Comparison of ENCODE assay signal across 8 cellular contexts in the genomic region with DNA sequence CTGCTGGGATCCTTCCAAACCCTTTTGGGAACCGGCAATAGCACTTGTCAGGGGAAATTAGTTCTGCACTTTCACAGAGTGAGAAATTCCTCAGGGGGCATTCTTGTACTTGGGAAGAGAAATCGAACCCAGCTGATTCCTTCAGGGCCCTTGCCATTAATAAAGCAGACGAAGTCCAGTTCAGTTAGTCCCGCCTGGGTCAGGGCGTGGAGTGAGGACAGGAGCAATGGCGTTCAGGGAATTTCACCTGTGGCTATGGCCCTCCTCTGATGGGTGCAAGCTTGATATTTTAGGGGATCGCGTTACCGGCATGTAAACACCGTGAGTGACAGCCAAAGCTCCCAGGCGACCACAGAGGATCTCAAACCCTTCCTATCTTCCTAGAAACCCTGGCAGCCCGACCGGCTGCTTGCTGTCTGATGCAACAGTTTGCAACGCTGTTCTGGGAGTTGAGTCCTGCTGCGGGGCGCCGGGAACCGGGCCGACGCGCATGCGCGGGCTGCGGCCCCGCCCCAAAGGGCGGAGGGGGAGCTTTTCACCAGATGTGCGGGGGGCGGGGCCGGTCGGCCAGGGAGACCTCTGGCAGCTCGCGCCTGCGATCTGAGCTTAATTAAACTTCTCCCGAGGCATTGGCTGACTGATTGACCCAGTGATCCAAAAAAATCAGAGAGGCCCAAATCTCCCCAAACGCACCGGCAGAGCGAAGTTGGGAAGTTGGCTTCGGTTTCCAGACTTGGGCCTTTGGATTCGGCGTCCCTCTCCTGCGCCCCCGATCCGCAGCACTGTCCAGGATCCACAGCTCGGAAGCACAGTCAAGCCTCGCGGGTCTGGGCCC. TPM values are rescaled to one million over a fixed set of nuclear protein-coding genes. Genes with fewer than 3 reads are reported as not detected.
DNase-seq lines count a peak whose midpoint lies in the region; ATAC-seq and TF ChIP-seq lines count a peak whose summit lies in the region.

No MANE protein-coding gene starts in this region.

- no peaks in the 10 kb centered on the region for H3K36me3 Mint-ChIP-seq in activated T-helper 17 cell treated with anti-CD3 and anti-CD28 coated beads, Interleukin-2, amount 50 U/mL, for 72 hours (ENCODE audit: low read depth)
- no peaks in the 10 kb centered on the region for H3K36me3 Mint-ChIP-seq in naive thymus-derived CD8-positive, alpha-beta T cell
- H3K36me3 Mint-ChIP-seq in stimulated activated effector memory CD8-positive, alpha-beta T cell treated with anti-CD3 and anti-CD28 coated beads, Interleukin-12 subunit alpha, Interleukin-12 subunit beta, amount 100 ng/mL, for 72 hours: peaks cover 6% of the 10 kb centered on the region

- H3F3A ChIP-seq in GM23248 (ENCODE audit: insufficient read depth): peaks cover 45% of the 10 kb centered on the region

- H3K79me2 ChIP-seq in GM23248 (ENCODE audit: insufficient read depth): no peaks in the 10 kb centered on the region

- H3K36me3 ChIP-seq in GM23248 (ENCODE audit: low read depth): no peaks in the 10 kb centered on the region

- H3K4me3 ChIP-seq in GM23248 (peak overlapping the region; percentile 69), fibroblast of mammary gland (ENCODE audit: control insufficient read depth, low read depth, low read length) (peak overlapping the region; percentile 51)

- peaks cover 54% of the 10 kb centered on the region for H3K4me1 ChIP-seq in GM23248 (ENCODE audit: insufficient read depth)

- H3K9me3 Mint-ChIP-seq in activated T-helper 17 cell treated with anti-CD3 and anti-CD28 coated beads, Interleukin-2, amount 50 U/mL, for 72 hours: no peaks in the 10 kb centered on the region
- H3K9me3 Mint-ChIP-seq in naive thymus-derived CD8-positive, alpha-beta T cell: no peaks in the 10 kb centered on the region
- H3K9me3 Mint-ChIP-seq in stimulated activated effector memory CD8-positive, alpha-beta T cell treated with anti-CD3 and anti-CD28 coated beads, Interleukin-12 subunit alpha, Interleukin-12 subunit beta, amount 100 ng/mL, for 72 hours: no peaks in the 10 kb centered on the region

- peak overlapping the region; percentile 72 for H3K4me2 ChIP-seq in GM23248 (ENCODE audit: unreplicated experiment)

- peak overlapping the region; percentile 92 for H3K9ac ChIP-seq in GM23248

- WGBS in GM23248 (ENCODE audit: low coverage in 1 of 2, low lambda C conversion rate in 2 of 2, missing lambda C conversion rate in 2 of 2), 2 experiments: 0 to 1% methylated on average over 35 to 46 of the region's 46 CpGs

- H4K20me1 ChIP-seq in GM23248 (ENCODE audit: insufficient read depth): no peaks in the 10 kb centered on the region

- peak overlapping the region; percentile 98 for H3K27ac ChIP-seq in GM23248

- no peaks in the 10 kb centered on the region for H3K9me2 ChIP-seq in GM23248 (ENCODE audit: insufficient read depth)

- peak overlapping the region; percentile 81 for H3K27ac Mint-ChIP-seq in activated T-helper 17 cell treated with anti-CD3 and anti-CD28 coated beads, Interleukin-2, amount 50 U/mL, for 72 hours
- peak overlapping the region in 7 of 10 donors; percentile 18 to 89 (median 55) for H3K27ac Mint-ChIP-seq in naive thymus-derived CD8-positive, alpha-beta T cell
- peak overlapping the region; percentile 90 for H3K27ac Mint-ChIP-seq in stimulated activated effector memory CD8-positive, alpha-beta T cell treated with anti-CD3 and anti-CD28 coated beads, Interleukin-12 subunit alpha, Interleukin-12 subunit beta, amount 100 ng/mL, for 72 hours

- DNase-seq in DMS79 (lab: John Stamatoyannopoulos, UW): peak; percentile 84
- peak; percentile 96 for DNase-seq in GM23248
- DNase-seq in Kasumi-1 (lab: John Stamatoyannopoulos, UW): peak; percentile 90 to 96
- peak; percentile 89 for DNase-seq in RPMI8226
- DNase-seq in fibroblast of mammary gland (ENCODE audit: low read depth): peak; percentile 93
- DNase-seq in naive thymus-derived CD8-positive, alpha-beta T cell: peak; percentile 70 to 91 (median 82)
- peak; percentile 87 to 95 for DNase-seq in stimulated activated effector memory CD8-positive, alpha-beta T cell treated with anti-CD3 and anti-CD28 coated beads, Interleukin-12 subunit alpha, Interleukin-12 subunit beta, amount 100 ng/mL, for 72 hours (ENCODE audit: low spot score in 2 of 2)

- H3K27me3 Mint-ChIP-seq in activated T-helper 17 cell treated with anti-CD3 and anti-CD28 coated beads, Interleukin-2, amount 50 U/mL, for 72 hours: no peaks in the 10 kb centered on the region
- H3K27me3 Mint-ChIP-seq in naive thymus-derived CD8-positive, alpha-beta T cell: peaks cover 0 to 17% (median 6%) of the 10 kb centered on the region in 5 donors

- POLR2A ChIA-PET in naive thymus-derived CD8-positive, alpha-beta T cell (lab: Charles Lee): interaction anchor here (0.7 to 1.4 kb wide), 6 partner anchors 52 to 282 kb away, joined by 3 to 7 read pairs (median 4); no protein-coding TSS in a partner anchor

- no peaks in the 10 kb centered on the region for H3K9me3 ChIP-seq in GM23248 (ENCODE audit: low read depth)

- in situ Hi-C loops in GM23248 (cut with MboI): loop anchor here (5.0 kb wide), 1 partner anchor 69 kb away; no protein-coding TSS in a partner anchor

- H3K27me3 ChIP-seq in GM23248 (replicated peaks; ENCODE audit: insufficient read depth): no peaks in the 10 kb centered on the region

- H3K4me1 Mint-ChIP-seq in activated T-helper 17 cell treated with anti-CD3 and anti-CD28 coated beads, Interleukin-2, amount 50 U/mL, for 72 hours: no peaks in the 10 kb centered on the region
- peaks cover 2 to 22% (median 12%) of the 10 kb centered on the region in 4 donors for H3K4me1 Mint-ChIP-seq in naive thymus-derived CD8-positive, alpha-beta T cell
- H3K4me1 Mint-ChIP-seq in stimulated activated effector memory CD8-positive, alpha-beta T cell treated with anti-CD3 and anti-CD28 coated beads, Interleukin-12 subunit alpha, Interleukin-12 subunit beta, amount 100 ng/mL, for 72 hours: peaks cover 27% of the 10 kb centered on the region

- peak overlapping the region; percentile 86 for H3K4me3 Mint-ChIP-seq in activated T-helper 17 cell treated with anti-CD3 and anti-CD28 coated beads, Interleukin-2, amount 50 U/mL, for 72 hours
- H3K4me3 Mint-ChIP-seq in naive thymus-derived CD8-positive, alpha-beta T cell: peak overlapping the region; percentile 78 to 90 (median 84)
- peak overlapping the region; percentile 78 for H3K4me3 Mint-ChIP-seq in stimulated activated effector memory CD8-positive, alpha-beta T cell treated with anti-CD3 and anti-CD28 coated beads, Interleukin-12 subunit alpha, Interleukin-12 subunit beta, amount 100 ng/mL, for 72 hours

- no peak for TF ChIP-seq CTCF in fibroblast of mammary gland (conservative IDR thresholded peaks at IDR 0.05; ENCODE audit: control insufficient read depth, insufficient read depth, low read depth, low read length)

- ATAC-seq in activated T-helper 17 cell treated with anti-CD3 and anti-CD28 coated beads, Interleukin-2, amount 50 U/mL, for 72 hours (replicated peaks): peak; percentile 84
- ATAC-seq in naive thymus-derived CD8-positive, alpha-beta T cell: peak; percentile 71 to 78
- peak; percentile 83 for ATAC-seq in stimulated activated effector memory CD8-positive, alpha-beta T cell treated with anti-CD3 and anti-CD28 coated beads, Interleukin-12 subunit alpha, Interleukin-12 subunit beta, amount 100 ng/mL, for 72 hours

- peak overlapping the region; percentile 64 for H2AFZ ChIP-seq in GM23248

RNA-seq across cellular contexts. Expression of a gene that starts 34.3 kb away (rescaled TPM):
- 29.6 and 37.7 TPM in 2 replicates for total RNA-seq in GM23248 (2014; rRNA removed; shearing (Covaris generic))
- 146 and 151 TPM in 2 replicates for polyA plus RNA-seq in GM23248 (2016; fragmentation: Nextera tagmentation; extraction: Ambion mirVana)
- total RNA-seq in activated T-helper 17 cell treated with anti-CD3 and anti-CD28 coated beads, Interleukin-2, amount 50 U/mL, for 72 hours: not detected
- total RNA-seq in naive thymus-derived CD8-positive, alpha-beta T cell: not detected
- polyA plus RNA-seq in naive thymus-derived CD8-positive, alpha-beta T cell: not detected

Comparison
In these comparisons a context has a peak if more than half of its experiments do, and no peak if none do; other contexts are left out.
1. Peak in every context shown above with its lines: DNase-seq, ATAC-seq, H3K4me3 ChIP-seq and H3K27ac ChIP-seq.
2. RNA of a gene that starts 34.3 kb away (total RNA-seq): 29.6 to 37.7 TPM in GM23248; not detected in activated T-helper 17 cell treated with anti-CD3 and anti-CD28 coated beads, Interleukin-2, amount 50 U/mL, for 72 hours and not detected in naive thymus-derived CD8-positive, alpha-beta T cell; every median in the first group is over 10 times any median in the second.